In genomic region chr15:66670698-66671580, GRCh38 we compare ENCODE assay signal across 12 cellular contexts. TPM values are rescaled to one million over a fixed set of nuclear protein-coding genes. Genes with fewer than 3 reads are reported as not detected.
DNase-seq lines count a peak whose midpoint lies in the region; ATAC-seq and TF ChIP-seq lines count a peak whose summit lies in the region.
"Had no signal": no experiment of that assay in that cellular context is flagged by ENCODE, and none has a peak within 500 bp of the region (broad histone marks: within the 10 kb centered on the region; RNA-seq: fewer than 3 reads in every experiment).

No MANE protein-coding gene starts in this region.

- peaks cover 10% of the 10 kb centered on the region for H3K4me1 ChIP-seq in NT2/D1 (ENCODE audit: insufficient read depth, insufficient read length)
- peaks cover 9% of the 10 kb centered on the region; the same call in 1 of the 2 replicates for H3K4me1 ChIP-seq in iPS-20b (ENCODE audit: insufficient read depth, low read length)

- no peak overlapping the region for H3K4me3 Mint-ChIP-seq in type B pancreatic cell
- H3K4me3 Mint-ChIP-seq in stimulated activated naive B cell treated with anti-CD40 and anti-IgM and Interleukin-4, amounts not matched to agents 10 μg/mL and 1 μg/mL and 100 μg/mL, for 72 hours = no peak overlapping the region
- H3K4me3 Mint-ChIP-seq: activated T-cell treated with anti-CD3 and anti-CD28 coated beads, Interleukin-2, amount 50 U/mL, for 24 hours had no signal

- H3K4me3 ChIP-seq in NT2/D1 (ENCODE audit: insufficient read length, low read depth) = no peak overlapping the region
- peak overlapping the region; percentile 43 for H3K4me3 ChIP-seq in iPS-20b (ENCODE audit: low read length)

- H3K9me3 Mint-ChIP-seq in type B pancreatic cell = no peaks in the 10 kb centered on the region
- peaks cover 3% of the 10 kb centered on the region in 2 donors for H3K9me3 Mint-ChIP-seq in stimulated activated naive B cell treated with anti-CD40 and anti-IgM and Interleukin-4, amounts not matched to agents 10 μg/mL and 1 μg/mL and 100 μg/mL, for 72 hours
- H3K9me3 Mint-ChIP-seq: activated T-cell treated with anti-CD3 and anti-CD28 coated beads, Interleukin-2, amount 50 U/mL, for 24 hours had no signal

- peaks cover 16% of the 10 kb centered on the region for H3K4me1 Mint-ChIP-seq in type B pancreatic cell (ENCODE audit: unreplicated experiment)
- H3K4me1 Mint-ChIP-seq in stimulated activated naive B cell treated with anti-CD40 and anti-IgM and Interleukin-4, amounts not matched to agents 10 μg/mL and 1 μg/mL and 100 μg/mL, for 72 hours = peaks cover 6 to 10% of the 10 kb centered on the region in 2 donors

- H3K36me3 ChIP-seq in NT2/D1 (ENCODE audit: insufficient read depth, insufficient read length, low read length) = no peaks in the 10 kb centered on the region
- no peaks in the 10 kb centered on the region for H3K36me3 ChIP-seq in iPS-20b (ENCODE audit: insufficient read depth, low read depth, low read length)

- H3K9ac ChIP-seq in NT2/D1 (ENCODE audit: insufficient read length, low read depth) (peak overlapping the region; percentile 26), iPS-20b (ENCODE audit: low read depth, low read length) (no peak overlapping the region)

- H3K27me3 ChIP-seq in NT2/D1 (ENCODE audit: insufficient read depth, insufficient read length) (no peaks in the 10 kb centered on the region), iPS-20b (ENCODE audit: insufficient read depth, low read length) (no peaks in the 10 kb centered on the region)

- H3K27ac ChIP-seq in iPS-20b (ENCODE audit: low read length) = no peak overlapping the region

- DNase-seq in SIG-M5 treated with dmso at 0.1 percent for 504 hours (lab: John Stamatoyannopoulos, UW; ENCODE audit: unreplicated experiment) (peak; percentile 22), SIG-M5 (lab: John Stamatoyannopoulos, UW) (no peak), NT2/D1 (ENCODE audit: low read depth, low spot score) (no peak), type B pancreatic cell (ENCODE audit: extremely low spot score, unreplicated experiment) (no peak), DMS114 treated with DMSO at 0.1 percent for 48 hours (lab: John Stamatoyannopoulos, UW; ENCODE audit: unreplicated experiment) (no peak), NCI-H1930 (lab: John Stamatoyannopoulos, UW) (no peak)
- no peak for DNase-seq in stimulated activated naive B cell treated with anti-CD40 and anti-IgM and Interleukin-4, amounts not matched to agents 10 μg/mL and 1 μg/mL and 100 μg/mL, for 72 hours
- DNase-seq: activated T-cell treated with anti-CD3 and anti-CD28 coated beads, Interleukin-2, amount 50 U/mL, for 24 hours; hypothalamus; MV-4-11; occipital lobe had no signal

- no peak for TF ChIP-seq CTCF in type B pancreatic cell (conservative IDR thresholded peaks at IDR 0.05)

- peak overlapping the region; percentile 18 for H3K27ac Mint-ChIP-seq in type B pancreatic cell
- H3K27ac Mint-ChIP-seq in stimulated activated naive B cell treated with anti-CD40 and anti-IgM and Interleukin-4, amounts not matched to agents 10 μg/mL and 1 μg/mL and 100 μg/mL, for 72 hours = no peak overlapping the region
- H3K27ac Mint-ChIP-seq: activated T-cell treated with anti-CD3 and anti-CD28 coated beads, Interleukin-2, amount 50 U/mL, for 24 hours had no signal

- ATAC-seq in stimulated activated naive B cell treated with anti-CD40 and anti-IgM and Interleukin-4, amounts not matched to agents 10 μg/mL and 1 μg/mL and 100 μg/mL, for 72 hours (replicated peaks) = no peak

- H3K9me3 ChIP-seq in NT2/D1 (ENCODE audit: insufficient read depth, low read length) (no peaks in the 10 kb centered on the region), iPS-20b (ENCODE audit: insufficient read depth, low read depth, low read length) (no peaks in the 10 kb centered on the region)

- no peaks in the 10 kb centered on the region for H3K27me3 Mint-ChIP-seq in type B pancreatic cell
- H3K27me3 Mint-ChIP-seq in stimulated activated naive B cell treated with anti-CD40 and anti-IgM and Interleukin-4, amounts not matched to agents 10 μg/mL and 1 μg/mL and 100 μg/mL, for 72 hours = peaks cover 0 to 16% of the 10 kb centered on the region in 2 donors
- H3K27me3 Mint-ChIP-seq: activated T-cell treated with anti-CD3 and anti-CD28 coated beads, Interleukin-2, amount 50 U/mL, for 24 hours had no signal

- H3K36me3 Mint-ChIP-seq in type B pancreatic cell = no peaks in the 10 kb centered on the region
- H3K36me3 Mint-ChIP-seq in stimulated activated naive B cell treated with anti-CD40 and anti-IgM and Interleukin-4, amounts not matched to agents 10 μg/mL and 1 μg/mL and 100 μg/mL, for 72 hours = no peaks in the 10 kb centered on the region

RNA-seq across cellular contexts. Expression of gene SMAD6, which starts 31.1 kb away (rescaled TPM):
- 27.0 and 31.7 TPM in 2 replicates for total RNA-seq in type B pancreatic cell (ENCODE audit: low replicate concordance)
